Comparison of ENCODE assay signal across 1 cellular context in the genomic region with DNA sequence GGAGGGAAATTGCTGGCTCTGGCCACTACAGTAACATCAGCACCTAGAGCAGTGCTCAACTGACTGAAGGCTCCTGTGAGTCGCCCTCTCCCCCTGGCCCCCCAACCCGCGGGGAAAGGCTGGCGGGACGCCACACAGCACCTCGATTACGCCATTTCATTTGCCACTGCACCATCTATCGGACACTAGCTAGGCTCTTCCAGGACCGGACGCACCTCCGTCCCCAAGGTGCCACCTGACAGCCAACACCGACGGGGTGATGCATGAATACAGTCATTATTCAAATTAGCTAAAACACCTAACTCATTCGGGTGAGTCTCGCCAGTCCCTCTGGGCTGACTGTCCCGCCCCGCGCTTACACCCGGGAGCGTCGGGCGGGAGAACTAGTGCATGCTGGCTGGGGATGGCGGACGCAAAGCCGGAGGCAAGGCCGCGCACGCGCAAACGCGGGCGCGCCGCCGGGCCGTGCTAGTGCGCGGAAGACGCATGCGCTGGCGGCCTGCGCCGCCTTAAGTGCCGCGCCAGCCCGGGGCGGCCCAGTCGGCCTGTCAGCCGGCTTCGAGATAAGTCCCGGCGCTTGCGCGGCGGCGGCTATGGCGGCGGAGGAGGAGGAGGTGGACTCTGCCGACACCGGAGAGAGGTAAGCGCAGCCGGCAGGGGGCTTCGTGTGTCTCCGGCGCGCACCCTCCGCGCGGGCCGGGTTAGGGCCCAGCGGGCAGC.
TF ChIP-seq lines count a peak whose summit lies in the region.

Gene ABHD5, plus strand, starts transcription at position 539 of the 720 bp plus-strand sequence. Its CDS starts 55 bp downstream, at position 594.

TF ChIP-seq in HCT116, 20 proteins besides CTCF, POLR2A, EP300 and RAD21 (continued from another document):
- TF ChIP-seq, protein P1, sequence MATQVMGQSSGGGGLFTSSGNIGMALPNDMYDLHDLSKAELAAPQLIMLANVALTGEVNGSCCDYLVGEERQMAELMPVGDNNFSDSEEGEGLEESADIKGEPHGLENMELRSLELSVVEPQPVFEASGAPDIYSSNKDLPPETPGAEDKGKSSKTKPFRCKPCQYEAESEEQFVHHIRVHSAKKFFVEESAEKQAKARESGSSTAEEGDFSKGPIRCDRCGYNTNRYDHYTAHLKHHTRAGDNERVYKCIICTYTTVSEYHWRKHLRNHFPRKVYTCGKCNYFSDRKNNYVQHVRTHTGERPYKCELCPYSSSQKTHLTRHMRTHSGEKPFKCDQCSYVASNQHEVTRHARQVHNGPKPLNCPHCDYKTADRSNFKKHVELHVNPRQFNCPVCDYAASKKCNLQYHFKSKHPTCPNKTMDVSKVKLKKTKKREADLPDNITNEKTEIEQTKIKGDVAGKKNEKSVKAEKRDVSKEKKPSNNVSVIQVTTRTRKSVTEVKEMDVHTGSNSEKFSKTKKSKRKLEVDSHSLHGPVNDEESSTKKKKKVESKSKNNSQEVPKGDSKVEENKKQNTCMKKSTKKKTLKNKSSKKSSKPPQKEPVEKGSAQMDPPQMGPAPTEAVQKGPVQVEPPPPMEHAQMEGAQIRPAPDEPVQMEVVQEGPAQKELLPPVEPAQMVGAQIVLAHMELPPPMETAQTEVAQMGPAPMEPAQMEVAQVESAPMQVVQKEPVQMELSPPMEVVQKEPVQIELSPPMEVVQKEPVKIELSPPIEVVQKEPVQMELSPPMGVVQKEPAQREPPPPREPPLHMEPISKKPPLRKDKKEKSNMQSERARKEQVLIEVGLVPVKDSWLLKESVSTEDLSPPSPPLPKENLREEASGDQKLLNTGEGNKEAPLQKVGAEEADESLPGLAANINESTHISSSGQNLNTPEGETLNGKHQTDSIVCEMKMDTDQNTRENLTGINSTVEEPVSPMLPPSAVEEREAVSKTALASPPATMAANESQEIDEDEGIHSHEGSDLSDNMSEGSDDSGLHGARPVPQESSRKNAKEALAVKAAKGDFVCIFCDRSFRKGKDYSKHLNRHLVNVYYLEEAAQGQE (IDR thresholded peaks at IDR 0.05; ENCODE audit: low read depth), result no peak
- TF ChIP-seq ZNF274 (IDR thresholded peaks at IDR 0.05; ENCODE audit: low read depth, low read length), result no peak
- no peak for TF ChIP-seq CEBPB (IDR thresholded peaks at IDR 0.05; ENCODE audit: low read depth)
- TF ChIP-seq FOSL1 (IDR thresholded peaks at IDR 0.05; ENCODE audit: low read depth), result no peak
- TF ChIP-seq SIN3A (IDR thresholded peaks at IDR 0.05; ENCODE audit: low read depth), result peak; percentile 93
- no peak for TF ChIP-seq EZH2phosphoT487 (IDR thresholded peaks at IDR 0.05; ENCODE audit: borderline replicate concordance)
- TF ChIP-seq, protein P2, sequence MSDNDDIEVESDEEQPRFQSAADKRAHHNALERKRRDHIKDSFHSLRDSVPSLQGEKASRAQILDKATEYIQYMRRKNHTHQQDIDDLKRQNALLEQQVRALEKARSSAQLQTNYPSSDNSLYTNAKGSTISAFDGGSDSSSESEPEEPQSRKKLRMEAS (IDR thresholded peaks at IDR 0.05), result peak; percentile 98
- no peak for TF ChIP-seq SRF (IDR thresholded peaks at IDR 0.05; ENCODE audit: low read depth)
- TF ChIP-seq ZFX (IDR thresholded peaks at IDR 0.05), result peak; percentile 98
- peak; percentile 90 for TF ChIP-seq CBX3 (IDR thresholded peaks at IDR 0.05; ENCODE audit: low read depth)
